Comparison of ENCODE assay signal across 12 cellular contexts in the genomic region with DNA sequence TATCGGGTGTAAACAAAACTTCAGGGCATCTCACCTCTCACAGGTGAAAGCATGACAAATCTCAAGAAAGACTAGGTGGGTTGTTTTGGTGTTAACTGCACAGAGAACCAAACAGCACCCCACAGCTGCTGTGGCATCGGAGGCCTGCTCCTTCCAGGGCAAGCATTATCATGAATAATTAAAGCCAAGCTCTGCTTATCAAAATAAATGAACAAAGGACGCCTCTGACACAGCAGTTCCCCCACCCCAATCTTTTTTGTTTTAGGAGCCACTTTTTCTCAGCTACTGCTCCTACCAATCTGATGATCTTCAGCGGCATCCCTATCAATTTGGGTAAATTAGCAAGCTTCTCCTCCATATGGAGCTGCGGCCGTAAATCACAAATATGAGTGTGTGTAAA.
"Had no signal": no experiment of that assay in that cellular context is flagged by ENCODE, and none has a peak within 500 bp of the region (broad histone marks: within the 10 kb centered on the region; RNA-seq: fewer than 3 reads in every experiment).

No MANE protein-coding gene starts in this region.

- DNase-seq: activated CD4-positive, alpha-beta T cell treated with anti-CD3 and anti-CD28 coated beads for 1 hour; activated CD4-positive, alpha-beta T cell treated with anti-CD3 and anti-CD28 coated beads, Interleukin-2, amount 50 U/mL, for 4 hours; central memory CD4-positive, alpha-beta T cell; effector CD8-positive, alpha-beta T cell; foreskin fibroblast; kidney glomerular epithelial cell; pancreas; sigmoid colon; stimulated activated naive CD8-positive, alpha-beta T cell treated with anti-CD3 and anti-CD28 coated beads, Interleukin-15, amount 100 ng/mL, for 72 hours had no signal

- H3K27me3 ChIP-seq: pancreas, sigmoid colon, spleen had no signal

- H3K4me3 ChIP-seq: coronary artery, pancreas, sigmoid colon, spleen had no signal

- H3K36me3 ChIP-seq: pancreas had no signal

- H3K4me1 ChIP-seq: pancreas had no signal

- H3K9me3 ChIP-seq: pancreas, sigmoid colon, spleen had no signal

- H3K27ac ChIP-seq: coronary artery, pancreas, sigmoid colon, VCaP had no signal
